2 cellular contexts compared by ENCODE assay signal in the genomic region with DNA sequence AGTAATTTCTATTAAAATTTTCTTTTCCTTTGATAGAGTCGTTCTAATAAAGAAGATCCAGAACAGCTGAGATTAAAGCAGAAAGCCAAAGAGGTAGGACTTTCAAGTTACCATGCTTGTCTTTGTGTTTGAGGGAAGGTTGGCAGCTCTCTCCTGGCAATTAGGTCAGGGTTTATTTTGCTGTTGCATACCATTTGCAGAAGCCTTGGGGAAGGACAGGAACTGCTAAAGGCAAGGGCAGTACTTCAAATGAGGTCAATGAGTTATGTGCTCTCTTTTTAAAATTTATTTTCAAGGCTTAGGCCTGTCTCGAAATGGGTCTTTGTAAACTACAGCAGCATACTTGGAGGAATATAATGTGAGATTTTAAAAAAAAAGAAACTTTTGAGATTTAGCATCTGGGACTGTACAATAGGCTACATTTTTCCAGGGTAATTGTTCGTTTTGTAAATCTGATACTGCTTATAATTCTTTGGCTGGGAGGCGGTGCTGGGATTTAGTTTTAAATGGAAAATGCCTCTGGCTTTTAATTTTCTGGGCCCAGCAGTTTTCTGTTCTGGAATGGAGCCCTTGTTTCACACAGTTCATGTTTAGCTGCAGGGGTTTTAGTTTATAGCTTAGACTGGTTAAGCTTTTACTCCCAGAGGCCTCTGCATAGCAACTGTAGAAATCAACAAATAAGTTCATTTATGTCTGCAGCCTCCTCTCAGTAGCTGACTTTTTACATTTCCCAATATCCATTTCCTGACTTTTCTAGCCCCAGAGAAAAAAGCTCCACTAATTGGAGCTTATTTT.
TF ChIP-seq lines count a peak whose summit lies in the region.

No MANE protein-coding gene starts in this region.

TF ChIP-seq in SK-N-SH, 30 proteins besides CTCF, POLR2A, EP300 and RAD21 (continued from another document):
- TF ChIP-seq SMC3 (IDR thresholded peaks at IDR 0.05; ENCODE audit: low read depth, low read length) (no peak), FOXJ3 (CRISPR knock-in tag; IDR thresholded peaks at IDR 0.05) (no peak)

TF ChIP-seq in neural cell, 6 proteins besides CTCF, POLR2A, EP300 and RAD21 (continued from another document):
- TF ChIP-seq, protein P1, sequence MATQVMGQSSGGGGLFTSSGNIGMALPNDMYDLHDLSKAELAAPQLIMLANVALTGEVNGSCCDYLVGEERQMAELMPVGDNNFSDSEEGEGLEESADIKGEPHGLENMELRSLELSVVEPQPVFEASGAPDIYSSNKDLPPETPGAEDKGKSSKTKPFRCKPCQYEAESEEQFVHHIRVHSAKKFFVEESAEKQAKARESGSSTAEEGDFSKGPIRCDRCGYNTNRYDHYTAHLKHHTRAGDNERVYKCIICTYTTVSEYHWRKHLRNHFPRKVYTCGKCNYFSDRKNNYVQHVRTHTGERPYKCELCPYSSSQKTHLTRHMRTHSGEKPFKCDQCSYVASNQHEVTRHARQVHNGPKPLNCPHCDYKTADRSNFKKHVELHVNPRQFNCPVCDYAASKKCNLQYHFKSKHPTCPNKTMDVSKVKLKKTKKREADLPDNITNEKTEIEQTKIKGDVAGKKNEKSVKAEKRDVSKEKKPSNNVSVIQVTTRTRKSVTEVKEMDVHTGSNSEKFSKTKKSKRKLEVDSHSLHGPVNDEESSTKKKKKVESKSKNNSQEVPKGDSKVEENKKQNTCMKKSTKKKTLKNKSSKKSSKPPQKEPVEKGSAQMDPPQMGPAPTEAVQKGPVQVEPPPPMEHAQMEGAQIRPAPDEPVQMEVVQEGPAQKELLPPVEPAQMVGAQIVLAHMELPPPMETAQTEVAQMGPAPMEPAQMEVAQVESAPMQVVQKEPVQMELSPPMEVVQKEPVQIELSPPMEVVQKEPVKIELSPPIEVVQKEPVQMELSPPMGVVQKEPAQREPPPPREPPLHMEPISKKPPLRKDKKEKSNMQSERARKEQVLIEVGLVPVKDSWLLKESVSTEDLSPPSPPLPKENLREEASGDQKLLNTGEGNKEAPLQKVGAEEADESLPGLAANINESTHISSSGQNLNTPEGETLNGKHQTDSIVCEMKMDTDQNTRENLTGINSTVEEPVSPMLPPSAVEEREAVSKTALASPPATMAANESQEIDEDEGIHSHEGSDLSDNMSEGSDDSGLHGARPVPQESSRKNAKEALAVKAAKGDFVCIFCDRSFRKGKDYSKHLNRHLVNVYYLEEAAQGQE (IDR thresholded peaks at IDR 0.05; ENCODE audit: borderline replicate concordance): no peak
- TF ChIP-seq EZH2 (IDR thresholded peaks at IDR 0.05; ENCODE audit: borderline replicate concordance, insufficient read depth, low read length, poor library complexity, severe bottlenecking): no peak
